In the genomic region with DNA sequence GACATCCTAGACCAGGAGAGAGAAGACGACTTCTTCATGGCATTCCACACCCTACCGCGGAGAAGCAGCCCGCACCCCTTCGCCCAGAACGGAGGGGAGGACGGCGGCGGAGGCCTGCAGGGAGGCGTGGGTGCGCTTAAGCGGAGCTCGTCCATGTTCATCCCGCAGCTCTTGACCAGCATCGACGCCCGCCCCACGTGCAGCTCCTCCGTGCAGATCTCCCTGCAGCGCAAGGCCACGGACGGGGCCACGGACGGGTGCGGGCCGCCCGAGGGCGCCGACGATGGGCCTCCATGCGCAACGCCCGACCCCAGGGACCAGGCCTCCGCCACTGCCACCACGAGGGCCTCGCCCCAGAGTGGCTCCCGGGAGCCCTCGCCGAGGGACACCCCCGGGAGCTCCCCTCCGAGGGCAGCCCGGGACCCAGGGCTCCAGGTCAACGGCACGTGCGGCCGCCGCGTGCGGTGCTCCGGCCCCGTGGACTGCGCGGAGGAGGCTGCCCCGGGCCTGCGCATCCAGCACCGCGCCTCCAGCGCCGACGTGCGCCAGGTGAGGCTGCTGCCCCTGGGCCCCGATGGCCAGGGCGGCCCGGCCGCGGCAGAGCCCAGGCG, we compare ENCODE assay signal across 20 cellular contexts.
DNase-seq lines count a peak whose midpoint lies in the region; ATAC-seq and TF ChIP-seq lines count a peak whose summit lies in the region.
"Had no signal": no experiment of that assay in that cellular context is flagged by ENCODE, and none has a peak within 500 bp of the region (broad histone marks: within the 10 kb centered on the region; RNA-seq: fewer than 3 reads in every experiment).

No MANE protein-coding gene starts in this region.

- H2BK20ac ChIP-seq in H9 (ENCODE audit: low read depth, low read length, poor library complexity, severe bottlenecking): no peak overlapping the region

- H3K27ac ChIP-seq in H9 (ENCODE audit: insufficient read length, low read depth, low read length) (no peak overlapping the region), lower lobe of right lung (no peak overlapping the region), gastrocnemius medialis (peak overlapping the region; percentile 91 to 97 (median 93)), aorta (ENCODE audit: low read depth in 1 of 2, low read length in 2 of 2) (no peak overlapping the region)
- H3K27ac ChIP-seq: adrenal gland, BLaER1 had no signal

- peak overlapping the region; percentile 1; the same call in 1 of the 2 replicates for H3K14ac ChIP-seq in H9 (ENCODE audit: insufficient read depth, low read length)

- H3K4me1 Mint-ChIP-seq in H9: peaks cover 56 to 68% of the 10 kb centered on the region in 2 experiments
- H3K4me1 Mint-ChIP-seq in chondrocyte (ENCODE audit: low read depth): peaks cover 34% of the 10 kb centered on the region

- TF ChIP-seq CTCF in H9 (conservative IDR thresholded peaks at IDR 0.05) (no peak), chondrocyte (IDR thresholded peaks at IDR 0.05) (no peak), lower lobe of right lung (IDR thresholded peaks at IDR 0.05) (no peak), gastrocnemius medialis (IDR thresholded peaks at IDR 0.05 in 4 of 5, conservative IDR thresholded peaks at IDR 0.05 in 1 of 5) (no peak)

- H2AFZ ChIP-seq in H9 (ENCODE audit: low read length): no peak overlapping the region

- H3K56ac ChIP-seq in H9 (ENCODE audit: insufficient read length, low read depth, low read length): no peak overlapping the region

- H3K4me1 ChIP-seq in H9 (ENCODE audit: insufficient read depth, low read length): peaks cover 7% of the 10 kb centered on the region; the same call in 1 of the 2 replicates
- H3K4me1 ChIP-seq in lower lobe of right lung: no peaks in the 10 kb centered on the region
- H3K4me1 ChIP-seq in gastrocnemius medialis: peaks cover 18 to 26% of the 10 kb centered on the region in 2 donors
- no peaks in the 10 kb centered on the region for H3K4me1 ChIP-seq in aorta (ENCODE audit: control insufficient read depth in 1 of 2, insufficient read depth in 2 of 2, low read length in 2 of 2)
- H3K4me1 ChIP-seq: adrenal gland, prostate gland had no signal

- no peaks in the 10 kb centered on the region for H3K9me3 ChIP-seq in H9 (ENCODE audit: control insufficient read depth, low read depth, low read length)
- no peaks in the 10 kb centered on the region for H3K9me3 ChIP-seq in lower lobe of right lung
- H3K9me3 ChIP-seq in gastrocnemius medialis: no peaks in the 10 kb centered on the region
- H3K9me3 ChIP-seq in aorta (ENCODE audit: control insufficient read depth, low read length): no peaks in the 10 kb centered on the region
- H3K9me3 ChIP-seq: adrenal gland, prostate gland had no signal

- no CpG with 5 or more reads among the region's 67 CpGs for WGBS in H9 (ENCODE audit: extremely low coverage, insufficient read length, low lambda C conversion rate)
- 98% methylated on average over 67 of the region's 67 CpGs for WGBS in aorta, 2 donors

- no peak overlapping the region for H2AK5ac ChIP-seq in H9 (ENCODE audit: insufficient read length, low read length)

- H4K8ac ChIP-seq in H9 (replicated peaks; ENCODE audit: insufficient read length, low read depth, low read length): no peak overlapping the region

- no peaks in the 10 kb centered on the region for H3K27me3 Mint-ChIP-seq in H9 (ENCODE audit: low read depth)
- no peaks in the 10 kb centered on the region for H3K27me3 Mint-ChIP-seq in chondrocyte (ENCODE audit: low read depth)

- no peak overlapping the region for H2BK120ac ChIP-seq in H9 (ENCODE audit: low read depth, low read length, poor library complexity, severe bottlenecking)

- H4K20me1 ChIP-seq in H9 (ENCODE audit: control insufficient read depth, insufficient read depth, insufficient read length): no peaks in the 10 kb centered on the region
- H4K20me1 ChIP-seq: BLaER1 had no signal

- in situ Hi-C loops in gastrocnemius medialis (cut with MboI; ENCODE audit: low sequenced_read_pairs in 4 of 4): loop anchor here in 1 of 4 donors (10.0 kb wide), 1 partner anchor 69 kb away; no protein-coding TSS in a partner anchor

- no peak overlapping the region for H2BK15ac ChIP-seq in H9 (ENCODE audit: low read depth, low read length)

- no peak overlapping the region for H3K4me2 ChIP-seq in H9 (ENCODE audit: insufficient read depth, insufficient read length, low read length)
- H3K4me2 ChIP-seq: BLaER1 had no signal

- H3K9ac ChIP-seq in H9 (ENCODE audit: extremely low read depth, insufficient read length, low read length): no peak overlapping the region
- H3K9ac ChIP-seq: BLaER1 had no signal

- no peaks in the 10 kb centered on the region for H3K79me1 ChIP-seq in H9 (ENCODE audit: insufficient read depth, low read depth, low read length, poor library complexity, severe bottlenecking)

- no peak overlapping the region for H3K23ac ChIP-seq in H9 (ENCODE audit: insufficient read length, low read depth, low read length)

- H2BK5ac ChIP-seq in H9 (ENCODE audit: insufficient read length, low read length): no peak overlapping the region

- no peak overlapping the region for H4K5ac ChIP-seq in H9 (ENCODE audit: insufficient read length, low read depth, low read length)

- peaks cover 2% of the 10 kb centered on the region; the same call in 1 of the 2 replicates for H3K79me2 ChIP-seq in H9 (ENCODE audit: insufficient read depth, low read length)

- H4K91ac ChIP-seq in H9 (ENCODE audit: insufficient read length, low read depth, low read length): no peak overlapping the region

- H3K23me2 ChIP-seq in H9 (ENCODE audit: insufficient read length, low read depth, low read length, poor library complexity, severe bottlenecking): no peaks in the 10 kb centered on the region

- H3T11ph ChIP-seq in H9 (ENCODE audit: low read length): no peak overlapping the region

- H3K4ac ChIP-seq in H9 (ENCODE audit: low read depth, low read length): no peak overlapping the region

- H3K36me3 Mint-ChIP-seq in H9 (ENCODE audit: insufficient read depth in 1 of 3, low read depth in 3 of 3): peaks cover 2 to 9% (median 3%) of the 10 kb centered on the region in 3 experiments; a peak in 5 of 7 replicates
- peaks cover 1% of the 10 kb centered on the region for H3K36me3 Mint-ChIP-seq in chondrocyte (ENCODE audit: low read depth)

- H3K27ac Mint-ChIP-seq in H9 (peak overlapping the region; percentile 34 to 92 (median 89); a peak in 4 of 7 replicates), chondrocyte (ENCODE audit: unreplicated experiment) (no peak overlapping the region)
- H3K27ac Mint-ChIP-seq: HFFc6 had no signal

- intact Hi-C loops in lower lobe of right lung (cut with DNase I) (no loop called here), gastrocnemius medialis (cut with DNase I; ENCODE audit: low total_unique reads) (loop anchor here (1.0 to 10.0 kb wide), 4 partner anchors 55 to 379 kb away; no protein-coding TSS in a partner anchor), aorta (cut with DNase I) (no loop called here)

- no peaks in the 10 kb centered on the region for H3K27me3 ChIP-seq in H9 (ENCODE audit: insufficient read depth, low read length)
- no peaks in the 10 kb centered on the region for H3K27me3 ChIP-seq in lower lobe of right lung (ENCODE audit: low read depth)
- H3K27me3 ChIP-seq in gastrocnemius medialis: no peaks in the 10 kb centered on the region
- H3K27me3 ChIP-seq in aorta (ENCODE audit: control insufficient read depth in 1 of 2, insufficient read depth in 2 of 2, low read length in 1 of 2): no peaks in the 10 kb centered on the region
- H3K27me3 ChIP-seq: adrenal gland, BLaER1, dorsolateral prefrontal cortex had no signal

- peak; percentile 13 to 56 for ATAC-seq in lower lobe of right lung
- peak; percentile 13 to 30 for ATAC-seq in gastrocnemius medialis
- no peak for ATAC-seq in aorta (ENCODE audit: low FRiP score)

- H3K18ac ChIP-seq in H9 (ENCODE audit: insufficient read length, low read depth, low read length): no peak overlapping the region

- H3K4me3 Mint-ChIP-seq in H9 (peak overlapping the region in 1 of 2 experiments; percentile 53; a peak in 1 of 5 replicates), chondrocyte (ENCODE audit: unreplicated experiment) (no peak overlapping the region)
- H3K4me3 Mint-ChIP-seq: HFFc6 had no signal

- DNase-seq in H9 (no peak), chondrocyte (ENCODE audit: low spot score) (peak; percentile 69), lower lobe of right lung (no peak), gastrocnemius medialis (peak; percentile 30 to 47), GM19240 (ENCODE audit: insufficient read length, low spot score) (no peak), NCI-H510A treated with DMSO at 0.1 percent for 48 hours (lab: John Stamatoyannopoulos, UW) (no peak), aorta (no peak), NCI-H2227 treated with DMSO at 0.1 percent for 48 hours (lab: John Stamatoyannopoulos, UW) (no peak)
- DNase-seq: activated CD8-positive, alpha-beta memory T cell treated with anti-CD3 and anti-CD28 coated beads, Interleukin-2, amount 50 U/mL, for 4 hours; adrenal gland; HFFc6; hypothalamus; MM.1S; NCI-H1436; SHP77; stimulated activated CD4-positive, alpha-beta T cell treated with anti-CD3 and anti-CD28 coated beads, Interleukin-12 subunit alpha, Interleukin-12 subunit beta, amount 100 ng/mL, for 4 hours; stimulated activated CD8-positive, alpha-beta memory T cell treated with anti-CD3 and anti-CD28 coated beads, Interleukin-4, amount 100 ng/mL, for 48 hours had no signal

- no peak overlapping the region for H3K4me3 ChIP-seq in lower lobe of right lung
- H3K4me3 ChIP-seq in gastrocnemius medialis: peak overlapping the region; percentile 62 to 76 (median 68)
- no peak overlapping the region for H3K4me3 ChIP-seq in aorta (ENCODE audit: low read length in 2 of 2)
- H3K4me3 ChIP-seq: adrenal gland, BLaER1, dorsolateral prefrontal cortex, prostate gland had no signal

- TF ChIP-seq POLR2A in gastrocnemius medialis (IDR thresholded peaks at IDR 0.05): peak in 1 of 2 donors; percentile 10

- peaks cover 6% of the 10 kb centered on the region for H3K36me3 ChIP-seq in lower lobe of right lung
- H3K36me3 ChIP-seq in gastrocnemius medialis: no peaks in the 10 kb centered on the region
- no peaks in the 10 kb centered on the region for H3K36me3 ChIP-seq in aorta (ENCODE audit: control insufficient read depth in 1 of 2, insufficient read depth in 2 of 2, low read length in 1 of 2)
- H3K36me3 ChIP-seq: adrenal gland had no signal

- H2BK12ac ChIP-seq in H9 (ENCODE audit: insufficient read length, low read depth, low read length): no peak overlapping the region

- H3K9me3 Mint-ChIP-seq in H9 (no peaks in the 10 kb centered on the region), chondrocyte (ENCODE audit: low read depth) (no peaks in the 10 kb centered on the region)
- H3K9me3 Mint-ChIP-seq: HFFc6 had no signal

Comparison
In these comparisons a context has a peak if more than half of its experiments do, and no peak if none do; other contexts are left out.
1. DNase-seq: peak in chondrocyte (single experiment) and gastrocnemius medialis (2 of 2); none in H9 (single experiment), lower lobe of right lung (single experiment), GM19240 (single experiment), NCI-H510A treated with DMSO at 0.1 percent for 48 hours (single experiment), aorta (0 of 2) and NCI-H2227 treated with DMSO at 0.1 percent for 48 hours (single experiment).
2. H3K27ac ChIP-seq: peak in gastrocnemius medialis (4 of 4); none in H9 (single experiment), lower lobe of right lung (single experiment) and aorta (0 of 2).
3. H3K4me3 ChIP-seq: peak in gastrocnemius medialis (4 of 4); none in lower lobe of right lung (single experiment) and aorta (0 of 2).